In the genomic region with DNA sequence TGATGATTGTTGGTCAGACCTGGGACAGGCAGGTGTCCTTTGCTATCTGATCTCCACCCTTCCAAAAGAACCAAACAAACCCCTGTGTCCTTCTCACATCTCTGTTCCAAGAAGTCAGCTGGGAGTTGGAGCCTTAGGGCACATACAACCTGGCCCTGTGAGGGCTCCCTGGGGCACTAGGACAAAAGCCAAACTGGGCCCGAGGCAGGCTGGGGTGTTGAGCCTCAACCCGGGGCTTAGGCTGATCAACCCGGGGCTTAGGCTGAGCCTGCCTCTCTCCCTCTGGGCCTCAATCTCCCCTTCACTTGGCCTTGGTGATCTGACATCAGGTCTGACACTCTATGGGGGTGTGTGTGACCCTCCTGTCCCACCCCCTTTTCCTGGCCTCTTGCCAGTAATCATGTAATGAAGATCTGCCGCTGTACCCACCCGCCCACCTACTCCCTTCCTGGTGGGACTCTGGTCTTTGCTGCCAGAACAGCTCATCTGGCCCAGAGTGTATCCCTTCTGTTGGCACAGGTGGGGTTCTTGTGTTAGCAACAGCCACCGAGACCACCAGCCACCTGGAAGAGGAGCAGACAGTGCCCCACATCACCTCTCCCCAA, we compare ENCODE assay signal across 26 cellular contexts.
"Had no signal": no experiment of that assay in that cellular context is flagged by ENCODE, and none has a peak within 500 bp of the region (broad histone marks: within the 10 kb centered on the region; RNA-seq: fewer than 3 reads in every experiment).

No MANE protein-coding gene starts in this region.

- H3K27ac ChIP-seq: adrenal gland, breast epithelium, prostate gland, transverse colon had no signal

- FAIRE-seq: astrocyte, endometrium, urothelium cell line had no signal

- H3K36me3 ChIP-seq: adrenal gland, breast epithelium, heart right ventricle, prostate gland, transverse colon had no signal

- H3K27me3 ChIP-seq: adrenal gland, breast epithelium, heart right ventricle, transverse colon had no signal

- H3K27ac Mint-ChIP-seq: activated CD4-positive, alpha-beta T cell treated with anti-CD3 and anti-CD28 coated beads for 36 hours; activated naive CD8-positive, alpha-beta T cell; activated T-cell treated with anti-CD3 and anti-CD28 coated beads, Interleukin-2, amount 50 U/mL, for 24 hours; activated T-helper 17 cell treated with anti-CD3 and anti-CD28 coated beads, Interleukin-2, amount 50 U/mL, for 72 hours; dendritic cell treated with granulocyte-macrophage colony-stimulating factor and Interleukin-4, amounts not matched to agents 40 ng/mL and 50 ng/mL, for 4 days; stimulated activated naive CD8-positive, alpha-beta T cell treated with anti-CD3 and anti-CD28 coated beads, Interleukin-15, amount 100 ng/mL, for 72 hours; WTC11 had no signal

- H3K36me3 Mint-ChIP-seq: activated naive CD8-positive, alpha-beta T cell; naive thymus-derived CD4-positive, alpha-beta T cell; WTC11 had no signal

- H3K4me1 Mint-ChIP-seq: activated CD4-positive, alpha-beta T cell treated with anti-CD3 and anti-CD28 coated beads for 36 hours; activated T-helper 17 cell treated with anti-CD3 and anti-CD28 coated beads, Interleukin-2, amount 50 U/mL, for 72 hours; naive thymus-derived CD4-positive, alpha-beta T cell; neural crest cell; stimulated activated naive CD8-positive, alpha-beta T cell treated with anti-CD3 and anti-CD28 coated beads, Interleukin-15, amount 100 ng/mL, for 72 hours; WTC11 had no signal

- H3K4me1 ChIP-seq: adrenal gland, breast epithelium, prostate gland, transverse colon had no signal

- H3K9me3 ChIP-seq: adrenal gland, breast epithelium, heart right ventricle, prostate gland, transverse colon had no signal

- H3K9me3 Mint-ChIP-seq: activated T-cell treated with anti-CD3 and anti-CD28 coated beads, Interleukin-2, amount 50 U/mL, for 24 hours; activated T-helper 17 cell treated with anti-CD3 and anti-CD28 coated beads, Interleukin-2, amount 50 U/mL, for 72 hours; dendritic cell treated with granulocyte-macrophage colony-stimulating factor and Interleukin-4, amounts not matched to agents 40 ng/mL and 50 ng/mL, for 4 days; naive thymus-derived CD4-positive, alpha-beta T cell; neural crest cell; stimulated activated naive CD8-positive, alpha-beta T cell treated with anti-CD3 and anti-CD28 coated beads, Interleukin-15, amount 100 ng/mL, for 72 hours; WTC11 had no signal

- H3K4me3 Mint-ChIP-seq: activated CD4-positive, alpha-beta T cell treated with anti-CD3 and anti-CD28 coated beads for 36 hours; activated naive CD8-positive, alpha-beta T cell; activated T-cell treated with anti-CD3 and anti-CD28 coated beads, Interleukin-2, amount 50 U/mL, for 24 hours; activated T-helper 17 cell treated with anti-CD3 and anti-CD28 coated beads, Interleukin-2, amount 50 U/mL, for 72 hours; dendritic cell treated with granulocyte-macrophage colony-stimulating factor and Interleukin-4, amounts not matched to agents 40 ng/mL and 50 ng/mL, for 4 days; naive thymus-derived CD4-positive, alpha-beta T cell; neural crest cell; stimulated activated naive CD8-positive, alpha-beta T cell treated with anti-CD3 and anti-CD28 coated beads, Interleukin-15, amount 100 ng/mL, for 72 hours; WTC11 had no signal

- DNase-seq: activated CD4-positive, alpha-beta T cell treated with anti-CD3 and anti-CD28 coated beads for 36 hours; activated CD4-positive, alpha-beta T cell treated with anti-CD3 and anti-CD28 coated beads, Interleukin-2, amount 50 U/mL, for 4 hours; activated CD8-positive, alpha-beta memory T cell treated with anti-CD3 and anti-CD28 coated beads for 24 hours; activated CD8-positive, alpha-beta memory T cell treated with anti-CD3 and anti-CD28 coated beads, Interleukin-2, amount 50 U/mL, for 4 hours; activated naive CD4-positive, alpha-beta T cell; activated T-cell treated with anti-CD3 and anti-CD28 coated beads, Interleukin-2, amount 50 U/mL, for 24 hours; adrenal gland; effector CD4-positive, alpha-beta T cell; islet precursor cell; left colon; naive thymus-derived CD4-positive, alpha-beta T cell; stimulated activated CD4-positive, alpha-beta T cell treated with anti-CD3 and anti-CD28 coated beads, Interleukin-1b, Interleukin-23, amount 100 ng/mL, for 48 hours; stimulated activated naive CD8-positive, alpha-beta T cell treated with anti-CD3 and anti-CD28 coated beads, Interleukin-15, amount 100 ng/mL, for 72 hours; T-helper 1 cell; transverse colon had no signal

- H3K4me3 ChIP-seq: adrenal gland, breast epithelium, heart right ventricle, prostate gland, transverse colon had no signal

- ATAC-seq: activated CD4-positive, alpha-beta T cell treated with anti-CD3 and anti-CD28 coated beads for 36 hours; activated T-helper 17 cell treated with anti-CD3 and anti-CD28 coated beads, Interleukin-2, amount 50 U/mL, for 72 hours; left colon; naive thymus-derived CD4-positive, alpha-beta T cell; stimulated activated naive CD8-positive, alpha-beta T cell treated with anti-CD3 and anti-CD28 coated beads, Interleukin-15, amount 100 ng/mL, for 72 hours; WTC11 had no signal

- H3K27me3 Mint-ChIP-seq: activated CD4-positive, alpha-beta T cell treated with anti-CD3 and anti-CD28 coated beads for 36 hours; activated naive CD8-positive, alpha-beta T cell; activated T-cell treated with anti-CD3 and anti-CD28 coated beads, Interleukin-2, amount 50 U/mL, for 24 hours; activated T-helper 17 cell treated with anti-CD3 and anti-CD28 coated beads, Interleukin-2, amount 50 U/mL, for 72 hours; dendritic cell treated with granulocyte-macrophage colony-stimulating factor and Interleukin-4, amounts not matched to agents 40 ng/mL and 50 ng/mL, for 4 days; stimulated activated naive CD8-positive, alpha-beta T cell treated with anti-CD3 and anti-CD28 coated beads, Interleukin-15, amount 100 ng/mL, for 72 hours had no signal
